Comparison of ENCODE assay signal across 13 cellular contexts in genomic region chr1:113199718-113200455, GRCh38.
A peak's percentile ranks its signal among the peaks of the same experiment; 100 is the strongest.
DNase-seq lines count a peak whose midpoint lies in the region; ATAC-seq and TF ChIP-seq lines count a peak whose summit lies in the region.
"Had no signal": no experiment of that assay in that cellular context is flagged by ENCODE, and none has a peak within 500 bp of the region (broad histone marks: within the 10 kb centered on the region; RNA-seq: fewer than 3 reads in every experiment).

No MANE protein-coding gene starts in this region.

- POLR2A ChIA-PET in HCT116 (lab: Charles Lee) = no interaction called here

- no peaks in the 10 kb centered on the region for H3K36me3 ChIP-seq in HCT116 (ENCODE audit: control insufficient read depth in 1 of 2, insufficient read depth in 2 of 2, low read length in 2 of 2)
- no peaks in the 10 kb centered on the region for H3K36me3 ChIP-seq in trophoblast cell (ENCODE audit: control insufficient read depth in 1 of 2, insufficient read depth in 2 of 2, low read length in 2 of 2)

- H3K27ac ChIP-seq in HCT116 (ENCODE audit: low read depth, low read length) (peak overlapping the region; percentile 32), epithelial cell of prostate (peak overlapping the region; percentile 9), trophoblast cell (ENCODE audit: low read depth, low read length) (peak overlapping the region; percentile 54)

- H4K20me1 ChIP-seq in HCT116 (ENCODE audit: insufficient read depth) = no peaks in the 10 kb centered on the region

- H3K4me3 ChIP-seq in HCT116 (replicated peaks in 1 of 2; ENCODE audit: low read depth in 1 of 2, low read length in 2 of 2) (no peak overlapping the region), trophoblast cell (ENCODE audit: low read depth, low read length) (no peak overlapping the region)

- no peak overlapping the region for H2AK5ac ChIP-seq in trophoblast cell (ENCODE audit: low read length)

- no peak overlapping the region for H2BK5ac ChIP-seq in trophoblast cell (ENCODE audit: low read depth, low read length, poor library complexity)

- H3K23ac ChIP-seq in trophoblast cell (ENCODE audit: low read length) = no peak overlapping the region

- DNase-seq in HCT116 (ENCODE audit: low read depth, low spot score) = no peak
- peak; percentile 67 for DNase-seq in NCI-H2227 (lab: John Stamatoyannopoulos, UW; ENCODE audit: unreplicated experiment)
- DNase-seq in epithelial cell of prostate (ENCODE audit: low read depth, low spot score) = no peak
- DNase-seq in trophoblast cell = no peak
- no peak for DNase-seq in anterior cingulate cortex (lab: John Stamatoyannopoulos, UW)
- no peak for DNase-seq in NCI-H526 treated with DMSO at 0.1 percent for 48 hours (lab: John Stamatoyannopoulos, UW)
- no peak for DNase-seq in RKO (ENCODE audit: low spot score)
- DNase-seq: CD4-positive, CD25-positive, alpha-beta regulatory T cell; NCI-H1048; OCI-M1; stimulated activated CD4-positive, alpha-beta T cell treated with anti-CD3 and anti-CD28 coated beads, Interleukin-4, amount 100 ng/mL, for 24 hours had no signal

- H3K9ac ChIP-seq in HCT116 (ENCODE audit: low read length) (no peak overlapping the region), trophoblast cell (ENCODE audit: low read length) (no peak overlapping the region)

- TF ChIP-seq POLR2A in HCT116 (IDR thresholded peaks at IDR 0.05; ENCODE audit: borderline replicate concordance, extremely low read depth, insufficient read depth, insufficient read length) (no peak), GM18505 (IDR thresholded peaks at IDR 0.05; ENCODE audit: borderline replicate concordance, extremely low read depth, insufficient read depth, insufficient read length) (no peak)

- H3K4me1 ChIP-seq in HCT116 (ENCODE audit: control insufficient read depth in 1 of 2, insufficient read depth in 2 of 2, low read length in 2 of 2) = peaks cover 9 to 15% of the 10 kb centered on the region in 2 experiments; a peak in 3 of 4 replicates
- H3K4me1 ChIP-seq in trophoblast cell (ENCODE audit: control insufficient read depth in 1 of 2, insufficient read depth in 2 of 2, low read length in 2 of 2) = peaks cover 27% of the 10 kb centered on the region in 2 experiments

- H3K4me2 ChIP-seq in HCT116 (ENCODE audit: low read length) = peak overlapping the region; percentile 8; the same call in 1 of the 2 replicates
- H3K4me2 ChIP-seq in trophoblast cell (ENCODE audit: low read length) = no peak overlapping the region

- WGBS in trophoblast cell (ENCODE audit: extremely low coverage, insufficient coverage, insufficient read length) = no CpG with 5 or more reads among the region's 8 CpGs

- ATAC-seq in HCT116 (peak; percentile 60; the same call in 1 of the 2 replicates), GM18505 (IDR thresholded peaks at IDR 0.05; ENCODE audit: unreplicated experiment) (no peak)
- ATAC-seq: activated T-helper 17 cell treated with anti-CD3 and anti-CD28 coated beads, Interleukin-2, amount 50 U/mL, for 72 hours had no signal

- H4K12ac ChIP-seq in trophoblast cell (ENCODE audit: low read depth, low read length) = no peak overlapping the region

- no peaks in the 10 kb centered on the region for H3K9me2 ChIP-seq in HCT116 (ENCODE audit: insufficient read depth)

- H4K8ac ChIP-seq in trophoblast cell (ENCODE audit: low read depth, low read length) = no peak overlapping the region

- H3K79me1 ChIP-seq in trophoblast cell (ENCODE audit: low read length) = peaks cover 23% of the 10 kb centered on the region

- no peak for TF ChIP-seq RAD21 in HCT116 (IDR thresholded peaks at IDR 0.05; ENCODE audit: low read depth)

- H3K9me3 ChIP-seq in HCT116 (ENCODE audit: control insufficient read depth in 1 of 2, insufficient read depth in 1 of 2, low read depth in 1 of 2, low read length in 2 of 2) (no peaks in the 10 kb centered on the region), trophoblast cell (ENCODE audit: insufficient read depth, low read depth, low read length) (peaks cover 2% of the 10 kb centered on the region)

- H2BK120ac ChIP-seq in trophoblast cell (ENCODE audit: insufficient read depth, low read length, poor library complexity) = peak overlapping the region; percentile 59

- CTCF ChIA-PET in HCT116 (lab: Charles Lee) = no interaction called here

- H3K27me3 ChIP-seq in HCT116 (ENCODE audit: insufficient read depth, low read length) (no peaks in the 10 kb centered on the region), trophoblast cell (ENCODE audit: insufficient read depth, low read length) (no peaks in the 10 kb centered on the region)

- intact Hi-C loops in HCT116 (cut with micrococcal nuclease) = no loop called here

- H3K18ac ChIP-seq in trophoblast cell (ENCODE audit: low read length) = no peak overlapping the region

- no peak overlapping the region for H3K14ac ChIP-seq in trophoblast cell (ENCODE audit: low read length)

- H3K79me2 ChIP-seq in HCT116 (ENCODE audit: insufficient read depth, low read length) = no peaks in the 10 kb centered on the region
- H3K79me2 ChIP-seq in trophoblast cell (ENCODE audit: control insufficient read depth, insufficient read depth, low read length, poor library complexity) = no peaks in the 10 kb centered on the region

- peak overlapping the region; percentile 72 for H2AFZ ChIP-seq in HCT116 (ENCODE audit: low read depth, low read length, poor library complexity, severe bottlenecking)
- H2AFZ ChIP-seq in trophoblast cell (ENCODE audit: insufficient read depth, low read length, poor library complexity) = no peak overlapping the region

- no peak for TF ChIP-seq CTCF in HCT116 (IDR thresholded peaks at IDR 0.05 in 2 of 3, conservative IDR thresholded peaks at IDR 0.05 in 1 of 3; ENCODE audit: borderline replicate concordance in 1 of 3, insufficient read depth in 1 of 3, low read depth in 2 of 3, low read length in 2 of 3)

- H2BK12ac ChIP-seq in trophoblast cell (ENCODE audit: low read length) = peak overlapping the region; percentile 15

- H3K4ac ChIP-seq in trophoblast cell (ENCODE audit: low read depth, low read length) = no peak overlapping the region

- no peak overlapping the region for H4K91ac ChIP-seq in trophoblast cell (ENCODE audit: low read depth, low read length)

- BruUV-seq in HCT116 (replicated peaks; lab: Mats Ljungman, UMichigan) = no TSS peak

- RAD21 ChIA-PET in HCT116 (lab: Charles Lee; ENCODE audit: low non-redundant PET in 1 of 2, low total read pairs in 2 of 2, uncharacterized antibody in 2 of 2, unreplicated experiment in 2 of 2) = interaction anchor here in 1 of 2 experiments (0.5 kb wide), 1 partner anchor 22 kb away, joined by 3 read pairs; no protein-coding TSS in a partner anchor

TF ChIP-seq in HCT116, 20 proteins besides CTCF, POLR2A, EP300 and RAD21:
- TF ChIP-seq EGR1 (IDR thresholded peaks at IDR 0.05; ENCODE audit: low read depth) = no peak
TF ChIP-seq in HCT116: peak in this region for 0.
